Comparison of ENCODE assay signal across 22 cellular contexts in the genomic region with DNA sequence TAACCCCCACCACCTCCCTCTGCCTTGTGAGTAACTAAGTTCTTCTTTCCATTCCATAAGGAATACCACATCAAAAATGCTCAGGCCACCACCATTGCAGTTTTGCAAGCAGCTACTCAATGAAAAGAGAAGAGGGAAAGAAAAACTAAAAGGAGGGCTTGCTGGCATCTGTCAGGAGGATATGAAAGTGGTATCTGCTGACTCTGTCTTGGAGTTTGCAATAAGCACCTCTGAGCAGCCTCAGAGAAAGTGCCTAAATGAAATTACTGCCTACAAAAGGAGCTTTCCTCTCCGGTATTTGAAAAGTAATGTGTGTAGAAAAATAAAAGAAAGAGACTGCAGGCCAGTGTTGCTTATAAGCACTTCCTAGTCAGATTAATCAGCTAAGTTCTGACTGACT.
"Had no signal": no experiment of that assay in that cellular context is flagged by ENCODE, and none has a peak within 500 bp of the region (broad histone marks: within the 10 kb centered on the region; RNA-seq: fewer than 3 reads in every experiment).

No MANE protein-coding gene starts in this region.

- H3K27ac ChIP-seq: esophagus muscularis mucosa, foreskin keratinocyte, gastroesophageal sphincter, left lung, neural progenitor cell, parathyroid adenoma, right lobe of liver, thoracic aorta, transverse colon, vagina had no signal

- H3K4me3 ChIP-seq: esophagus muscularis mucosa, gastroesophageal sphincter, heart left ventricle, left lung, neural progenitor cell, right lobe of liver, thoracic aorta, transverse colon, vagina had no signal

- H3K36me3 ChIP-seq: left lung, neural progenitor cell, right lobe of liver, thoracic aorta, transverse colon, vagina had no signal

- DNase-seq: dermis blood vessel endothelial cell; effector memory CD4-positive, alpha-beta T cell; foreskin keratinocyte; heart left ventricle; hippocampal formation; left cardiac atrium; left lung; mesendoderm; midbrain; naive thymus-derived CD4-positive, alpha-beta T cell; right lobe of liver; small intestine; stimulated activated CD4-positive, alpha-beta T cell treated with anti-CD3 and anti-CD28 coated beads, Interleukin-15, amount 100 ng/mL, for 24 hours; stimulated activated CD4-positive, alpha-beta T cell treated with anti-CD3 and anti-CD28 coated beads, Interleukin-2, amount 100 ng/mL, for 48 hours; stimulated activated naive B cell treated with anti-CD40 and anti-IgM and Interleukin-4, amounts not matched to agents 10 μg/mL and 1 μg/mL and 100 μg/mL, for 72 hours; transverse colon had no signal

- H3K79me2 ChIP-seq: parathyroid adenoma had no signal

- H2AFZ ChIP-seq: neural progenitor cell, parathyroid adenoma had no signal

- H3K4me1 ChIP-seq: esophagus muscularis mucosa, foreskin keratinocyte, gastroesophageal sphincter, heart left ventricle, left lung, neural progenitor cell, right lobe of liver, transverse colon, vagina had no signal

- H3K9ac ChIP-seq: neural progenitor cell, parathyroid adenoma had no signal

- H3K4me2 ChIP-seq: neural progenitor cell had no signal

- H3K27me3 ChIP-seq: esophagus muscularis mucosa, foreskin keratinocyte, gastroesophageal sphincter, left lung, neural progenitor cell, right lobe of liver, transverse colon, vagina had no signal

- ATAC-seq: foreskin keratinocyte; gastroesophageal sphincter; heart left ventricle; left cardiac atrium; left lung; naive thymus-derived CD4-positive, alpha-beta T cell; stimulated activated naive B cell treated with anti-CD40 and anti-IgM and Interleukin-4, amounts not matched to agents 10 μg/mL and 1 μg/mL and 100 μg/mL, for 72 hours had no signal

- H3K9me3 ChIP-seq: esophagus muscularis mucosa, gastroesophageal sphincter, heart left ventricle, left lung, right lobe of liver, thoracic aorta, transverse colon, vagina had no signal
